1 cellular context compared by ENCODE assay signal in genomic region chr15:85710340-85710842, GRCh38.
A peak's percentile ranks its signal among the peaks of the same experiment; 100 is the strongest.
TF ChIP-seq lines count a peak whose summit lies in the region.

No MANE protein-coding gene starts in this region.

TF ChIP-seq in GM12878, 131 proteins besides CTCF, POLR2A, EP300 and RAD21 (continued from another document):
- TF ChIP-seq, protein P1, sequence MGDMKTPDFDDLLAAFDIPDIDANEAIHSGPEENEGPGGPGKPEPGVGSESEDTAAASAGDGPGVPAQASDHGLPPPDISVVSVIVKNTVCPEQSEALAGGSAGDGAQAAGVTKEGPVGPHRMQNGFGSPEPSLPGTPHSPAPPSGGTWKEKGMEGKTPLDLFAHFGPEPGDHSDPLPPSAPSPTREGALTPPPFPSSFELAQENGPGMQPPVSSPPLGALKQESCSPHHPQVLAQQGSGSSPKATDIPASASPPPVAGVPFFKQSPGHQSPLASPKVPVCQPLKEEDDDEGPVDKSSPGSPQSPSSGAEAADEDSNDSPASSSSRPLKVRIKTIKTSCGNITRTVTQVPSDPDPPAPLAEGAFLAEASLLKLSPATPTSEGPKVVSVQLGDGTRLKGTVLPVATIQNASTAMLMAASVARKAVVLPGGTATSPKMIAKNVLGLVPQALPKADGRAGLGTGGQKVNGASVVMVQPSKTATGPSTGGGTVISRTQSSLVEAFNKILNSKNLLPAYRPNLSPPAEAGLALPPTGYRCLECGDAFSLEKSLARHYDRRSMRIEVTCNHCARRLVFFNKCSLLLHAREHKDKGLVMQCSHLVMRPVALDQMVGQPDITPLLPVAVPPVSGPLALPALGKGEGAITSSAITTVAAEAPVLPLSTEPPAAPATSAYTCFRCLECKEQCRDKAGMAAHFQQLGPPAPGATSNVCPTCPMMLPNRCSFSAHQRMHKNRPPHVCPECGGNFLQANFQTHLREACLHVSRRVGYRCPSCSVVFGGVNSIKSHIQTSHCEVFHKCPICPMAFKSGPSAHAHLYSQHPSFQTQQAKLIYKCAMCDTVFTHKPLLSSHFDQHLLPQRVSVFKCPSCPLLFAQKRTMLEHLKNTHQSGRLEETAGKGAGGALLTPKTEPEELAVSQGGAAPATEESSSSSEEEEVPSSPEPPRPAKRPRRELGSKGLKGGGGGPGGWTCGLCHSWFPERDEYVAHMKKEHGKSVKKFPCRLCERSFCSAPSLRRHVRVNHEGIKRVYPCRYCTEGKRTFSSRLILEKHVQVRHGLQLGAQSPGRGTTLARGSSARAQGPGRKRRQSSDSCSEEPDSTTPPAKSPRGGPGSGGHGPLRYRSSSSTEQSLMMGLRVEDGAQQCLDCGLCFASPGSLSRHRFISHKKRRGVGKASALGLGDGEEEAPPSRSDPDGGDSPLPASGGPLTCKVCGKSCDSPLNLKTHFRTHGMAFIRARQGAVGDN (IDR thresholded peaks at IDR 0.05) = peak; percentile 90
- TF ChIP-seq, protein P2, sequence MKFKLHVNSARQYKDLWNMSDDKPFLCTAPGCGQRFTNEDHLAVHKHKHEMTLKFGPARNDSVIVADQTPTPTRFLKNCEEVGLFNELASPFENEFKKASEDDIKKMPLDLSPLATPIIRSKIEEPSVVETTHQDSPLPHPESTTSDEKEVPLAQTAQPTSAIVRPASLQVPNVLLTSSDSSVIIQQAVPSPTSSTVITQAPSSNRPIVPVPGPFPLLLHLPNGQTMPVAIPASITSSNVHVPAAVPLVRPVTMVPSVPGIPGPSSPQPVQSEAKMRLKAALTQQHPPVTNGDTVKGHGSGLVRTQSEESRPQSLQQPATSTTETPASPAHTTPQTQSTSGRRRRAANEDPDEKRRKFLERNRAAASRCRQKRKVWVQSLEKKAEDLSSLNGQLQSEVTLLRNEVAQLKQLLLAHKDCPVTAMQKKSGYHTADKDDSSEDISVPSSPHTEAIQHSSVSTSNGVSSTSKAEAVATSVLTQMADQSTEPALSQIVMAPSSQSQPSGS (IDR thresholded peaks at IDR 0.05; ENCODE audit: low read length) = peak; percentile 99
- TF ChIP-seq SMARCA5 (IDR thresholded peaks at IDR 0.05) (no peak), CBX3 (IDR thresholded peaks at IDR 0.05; ENCODE audit: borderline replicate concordance, low read depth) (no peak), MYB (IDR thresholded peaks at IDR 0.05; ENCODE audit: borderline replicate concordance, low read depth, low read length) (no peak), CHD1 (IDR thresholded peaks at IDR 0.05; ENCODE audit: low read depth, low read length) (no peak), NR2C2 (IDR thresholded peaks at IDR 0.05; ENCODE audit: borderline replicate concordance, control insufficient read depth, insufficient read length, low read depth) (no peak), SMAD5 (IDR thresholded peaks at IDR 0.05; ENCODE audit: low read depth) (0 out of 2 replicates have a peak, but pooled peaks have one; percentile 68), RUNX3 (IDR thresholded peaks at IDR 0.05; ENCODE audit: low read length) (peak; percentile 99), USF2 (IDR thresholded peaks at IDR 0.05; ENCODE audit: borderline replicate concordance, low read depth, low read length) (no peak)
- TF ChIP-seq, protein P3, sequence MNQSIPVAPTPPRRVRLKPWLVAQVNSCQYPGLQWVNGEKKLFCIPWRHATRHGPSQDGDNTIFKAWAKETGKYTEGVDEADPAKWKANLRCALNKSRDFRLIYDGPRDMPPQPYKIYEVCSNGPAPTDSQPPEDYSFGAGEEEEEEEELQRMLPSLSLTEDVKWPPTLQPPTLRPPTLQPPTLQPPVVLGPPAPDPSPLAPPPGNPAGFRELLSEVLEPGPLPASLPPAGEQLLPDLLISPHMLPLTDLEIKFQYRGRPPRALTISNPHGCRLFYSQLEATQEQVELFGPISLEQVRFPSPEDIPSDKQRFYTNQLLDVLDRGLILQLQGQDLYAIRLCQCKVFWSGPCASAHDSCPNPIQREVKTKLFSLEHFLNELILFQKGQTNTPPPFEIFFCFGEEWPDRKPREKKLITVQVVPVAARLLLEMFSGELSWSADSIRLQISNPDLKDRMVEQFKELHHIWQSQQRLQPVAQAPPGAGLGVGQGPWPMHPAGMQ (IDR thresholded peaks at IDR 0.05; ENCODE audit: borderline replicate concordance) = no peak
- TF ChIP-seq, protein P4, sequence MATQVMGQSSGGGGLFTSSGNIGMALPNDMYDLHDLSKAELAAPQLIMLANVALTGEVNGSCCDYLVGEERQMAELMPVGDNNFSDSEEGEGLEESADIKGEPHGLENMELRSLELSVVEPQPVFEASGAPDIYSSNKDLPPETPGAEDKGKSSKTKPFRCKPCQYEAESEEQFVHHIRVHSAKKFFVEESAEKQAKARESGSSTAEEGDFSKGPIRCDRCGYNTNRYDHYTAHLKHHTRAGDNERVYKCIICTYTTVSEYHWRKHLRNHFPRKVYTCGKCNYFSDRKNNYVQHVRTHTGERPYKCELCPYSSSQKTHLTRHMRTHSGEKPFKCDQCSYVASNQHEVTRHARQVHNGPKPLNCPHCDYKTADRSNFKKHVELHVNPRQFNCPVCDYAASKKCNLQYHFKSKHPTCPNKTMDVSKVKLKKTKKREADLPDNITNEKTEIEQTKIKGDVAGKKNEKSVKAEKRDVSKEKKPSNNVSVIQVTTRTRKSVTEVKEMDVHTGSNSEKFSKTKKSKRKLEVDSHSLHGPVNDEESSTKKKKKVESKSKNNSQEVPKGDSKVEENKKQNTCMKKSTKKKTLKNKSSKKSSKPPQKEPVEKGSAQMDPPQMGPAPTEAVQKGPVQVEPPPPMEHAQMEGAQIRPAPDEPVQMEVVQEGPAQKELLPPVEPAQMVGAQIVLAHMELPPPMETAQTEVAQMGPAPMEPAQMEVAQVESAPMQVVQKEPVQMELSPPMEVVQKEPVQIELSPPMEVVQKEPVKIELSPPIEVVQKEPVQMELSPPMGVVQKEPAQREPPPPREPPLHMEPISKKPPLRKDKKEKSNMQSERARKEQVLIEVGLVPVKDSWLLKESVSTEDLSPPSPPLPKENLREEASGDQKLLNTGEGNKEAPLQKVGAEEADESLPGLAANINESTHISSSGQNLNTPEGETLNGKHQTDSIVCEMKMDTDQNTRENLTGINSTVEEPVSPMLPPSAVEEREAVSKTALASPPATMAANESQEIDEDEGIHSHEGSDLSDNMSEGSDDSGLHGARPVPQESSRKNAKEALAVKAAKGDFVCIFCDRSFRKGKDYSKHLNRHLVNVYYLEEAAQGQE (IDR thresholded peaks at IDR 0.05; ENCODE audit: low read depth, low read length) = peak; percentile 24; the same call in 1 of the 2 replicates
- TF ChIP-seq, protein P5, sequence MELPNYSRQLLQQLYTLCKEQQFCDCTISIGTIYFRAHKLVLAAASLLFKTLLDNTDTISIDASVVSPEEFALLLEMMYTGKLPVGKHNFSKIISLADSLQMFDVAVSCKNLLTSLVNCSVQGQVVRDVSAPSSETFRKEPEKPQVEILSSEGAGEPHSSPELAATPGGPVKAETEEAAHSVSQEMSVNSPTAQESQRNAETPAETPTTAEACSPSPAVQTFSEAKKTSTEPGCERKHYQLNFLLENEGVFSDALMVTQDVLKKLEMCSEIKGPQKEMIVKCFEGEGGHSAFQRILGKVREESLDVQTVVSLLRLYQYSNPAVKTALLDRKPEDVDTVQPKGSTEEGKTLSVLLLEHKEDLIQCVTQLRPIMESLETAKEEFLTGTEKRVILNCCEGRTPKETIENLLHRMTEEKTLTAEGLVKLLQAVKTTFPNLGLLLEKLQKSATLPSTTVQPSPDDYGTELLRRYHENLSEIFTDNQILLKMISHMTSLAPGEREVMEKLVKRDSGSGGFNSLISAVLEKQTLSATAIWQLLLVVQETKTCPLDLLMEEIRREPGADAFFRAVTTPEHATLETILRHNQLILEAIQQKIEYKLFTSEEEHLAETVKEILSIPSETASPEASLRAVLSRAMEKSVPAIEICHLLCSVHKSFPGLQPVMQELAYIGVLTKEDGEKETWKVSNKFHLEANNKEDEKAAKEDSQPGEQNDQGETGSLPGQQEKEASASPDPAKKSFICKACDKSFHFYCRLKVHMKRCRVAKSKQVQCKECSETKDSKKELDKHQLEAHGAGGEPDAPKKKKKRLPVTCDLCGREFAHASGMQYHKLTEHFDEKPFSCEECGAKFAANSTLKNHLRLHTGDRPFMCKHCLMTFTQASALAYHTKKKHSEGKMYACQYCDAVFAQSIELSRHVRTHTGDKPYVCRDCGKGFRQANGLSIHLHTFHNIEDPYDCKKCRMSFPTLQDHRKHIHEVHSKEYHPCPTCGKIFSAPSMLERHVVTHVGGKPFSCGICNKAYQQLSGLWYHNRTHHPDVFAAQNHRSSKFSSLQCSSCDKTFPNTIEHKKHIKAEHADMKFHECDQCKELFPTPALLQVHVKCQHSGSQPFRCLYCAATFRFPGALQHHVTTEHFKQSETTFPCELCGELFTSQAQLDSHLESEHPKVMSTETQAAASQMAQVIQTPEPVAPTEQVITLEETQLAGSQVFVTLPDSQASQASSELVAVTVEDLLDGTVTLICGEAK (IDR thresholded peaks at IDR 0.05; ENCODE audit: borderline replicate concordance) = peak; percentile 32; the same call in 1 of the 2 replicates
